10 cellular contexts compared by ENCODE assay signal in the genomic region with DNA sequence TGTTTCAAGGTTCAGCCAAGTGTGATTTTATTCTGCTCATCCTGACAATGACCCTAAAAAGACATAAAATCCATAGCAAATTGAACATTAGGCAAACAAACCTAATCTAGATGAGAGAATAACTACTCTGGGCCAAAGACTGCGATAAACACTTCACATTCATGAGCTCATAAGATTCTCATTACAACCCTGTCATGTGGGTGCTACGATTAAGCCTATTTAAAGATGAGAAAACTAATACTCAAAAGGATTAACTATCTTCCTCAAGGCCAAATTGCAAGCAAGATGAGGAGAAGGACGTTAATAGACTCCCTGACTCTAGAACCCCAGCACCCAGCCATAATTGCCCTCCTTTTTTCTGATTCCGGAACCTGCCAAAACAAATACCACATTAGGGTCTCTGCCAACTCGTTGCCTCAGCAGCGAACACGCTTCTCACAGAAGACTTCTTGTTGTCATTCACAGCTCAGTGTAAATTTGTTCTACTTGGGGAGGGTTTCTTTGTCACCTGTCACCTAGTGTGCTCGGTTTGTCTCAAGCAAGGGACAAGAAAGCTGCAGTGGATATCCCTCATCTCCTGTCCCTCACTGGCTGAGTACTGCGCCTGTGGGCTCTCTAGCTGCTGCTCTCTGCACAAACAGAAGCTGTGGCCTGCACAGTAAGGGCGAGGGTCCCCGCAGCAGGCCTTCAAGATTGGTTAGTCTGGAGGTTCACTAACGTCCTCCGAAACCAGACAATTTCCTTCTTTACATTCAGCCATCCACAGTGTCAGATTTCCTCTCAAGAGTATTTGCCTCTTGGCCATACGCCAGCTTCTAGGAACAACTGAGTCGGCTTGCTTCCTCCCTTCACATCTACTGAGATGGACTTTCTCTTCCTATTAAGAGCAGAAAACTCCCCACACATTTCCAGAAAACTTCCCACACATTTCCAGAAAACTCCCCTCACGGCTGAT.
DNase-seq lines count a peak whose midpoint lies in the region; TF ChIP-seq lines count a peak whose summit lies in the region.
"Had no signal": no experiment of that assay in that cellular context is flagged by ENCODE, and none has a peak within 500 bp of the region (broad histone marks: within the 10 kb centered on the region; RNA-seq: fewer than 3 reads in every experiment).

No MANE protein-coding gene starts in this region.

- no peak overlapping the region for H3K4me3 Mint-ChIP-seq in osteocyte (ENCODE audit: unreplicated experiment)

- H3K4me1 Mint-ChIP-seq in osteocyte (ENCODE audit: unreplicated experiment) = peaks cover 19% of the 10 kb centered on the region

- TF ChIP-seq CTCF in astrocyte of the spinal cord (IDR thresholded peaks at IDR 0.05; ENCODE audit: low read depth, low read length) (no peak), osteocyte (IDR thresholded peaks at IDR 0.05) (no peak)

- in situ Hi-C loops in astrocyte of the spinal cord (cut with HindIII; ENCODE audit: low sequenced_read_pairs) = no loop called here

- H3K27ac Mint-ChIP-seq in osteocyte (ENCODE audit: unreplicated experiment) = no peak overlapping the region

- H3K27me3 Mint-ChIP-seq in osteocyte (ENCODE audit: unreplicated experiment) = no peaks in the 10 kb centered on the region

- DNase-seq in COR-L47 (lab: John Stamatoyannopoulos, UW) (peak; percentile 58), NCI-H1436 (lab: John Stamatoyannopoulos, UW) (peak; percentile 43), astrocyte of the spinal cord (ENCODE audit: low read depth, low spot score) (peak; percentile 63), midbrain (lab: John Stamatoyannopoulos, UW) (peak; percentile 38), GF-D8 (lab: John Stamatoyannopoulos, UW) (no peak), osteocyte (ENCODE audit: extremely low spot score, unreplicated experiment) (no peak), NAMALWA (ENCODE audit: low spot score) (no peak), NOMO-1 (lab: John Stamatoyannopoulos, UW; ENCODE audit: unreplicated experiment in 2 of 2) (no peak)
- DNase-seq: NK-92 treated with Interleukin-12 subunit alpha and Interleukin-12 subunit beta, amount 100 ng/mL, for 24 hours; retina had no signal

- no peak overlapping the region for H3K4me3 ChIP-seq in astrocyte of the spinal cord (ENCODE audit: low read depth, low read length)

- no peaks in the 10 kb centered on the region for H3K36me3 Mint-ChIP-seq in osteocyte (ENCODE audit: unreplicated experiment)

- no peaks in the 10 kb centered on the region for H3K9me3 Mint-ChIP-seq in osteocyte (ENCODE audit: unreplicated experiment)

Comparison
In these comparisons a context has a peak if more than half of its experiments do, and no peak if none do; other contexts are left out.
1. DNase-seq: peak in COR-L47 (single experiment), NCI-H1436 (single experiment), astrocyte of the spinal cord (single experiment) and midbrain (single experiment); none in GF-D8 (single experiment), osteocyte (single experiment), NAMALWA (single experiment) and NOMO-1 (0 of 2).